1 cellular context compared by ENCODE assay signal in genomic region chr7:152527610-152528032, GRCh38.
TF ChIP-seq lines count a peak whose summit lies in the region.

No MANE protein-coding gene starts in this region.

TF ChIP-seq in IMR-90, 13 proteins besides CTCF, POLR2A, EP300 and RAD21:
- TF ChIP-seq MAZ (IDR thresholded peaks at IDR 0.05; ENCODE audit: borderline replicate concordance, low read depth, low read length) (no peak), RFX5 (IDR thresholded peaks at IDR 0.05; ENCODE audit: low read depth, low read length) (no peak), BHLHE40 (IDR thresholded peaks at IDR 0.05; ENCODE audit: low read depth, low read length) (no peak), RCOR1 (IDR thresholded peaks at IDR 0.05; ENCODE audit: insufficient replicate concordance, low read length) (no peak), SMC3 (IDR thresholded peaks at IDR 0.05; ENCODE audit: low read depth, low read length) (no peak), FOS (IDR thresholded peaks at IDR 0.05; ENCODE audit: low read depth, low read length) (no peak), CEBPB (IDR thresholded peaks at IDR 0.05; ENCODE audit: low read depth, low read length) (no peak), USF2 (IDR thresholded peaks at IDR 0.05; ENCODE audit: low read depth, low read length) (no peak), CHD1 (IDR thresholded peaks at IDR 0.05; ENCODE audit: low read depth, low read length) (no peak), ELK1 (IDR thresholded peaks at IDR 0.05; ENCODE audit: borderline replicate concordance, low read depth, low read length) (no peak), MAFK (IDR thresholded peaks at IDR 0.05; ENCODE audit: low read depth, low read length) (no peak), MXI1 (IDR thresholded peaks at IDR 0.05; ENCODE audit: borderline replicate concordance, low read depth, low read length) (no peak), NFE2L2 (IDR thresholded peaks at IDR 0.05; ENCODE audit: low read depth, low read length) (no peak)
TF ChIP-seq in IMR-90: peak in this region for 0.
